Comparison of ENCODE assay signal across 1 cellular context in genomic region chr12:57130941-57131340, GRCh38.
TF ChIP-seq lines count a peak whose summit lies in the region.

No MANE protein-coding gene starts in this region.

TF ChIP-seq in HepG2, 621 proteins besides CTCF, POLR2A, EP300 and RAD21 (continues in another document):
- TF ChIP-seq ATF7-NPFF (CRISPR knock-in tag; IDR thresholded peaks at IDR 0.05; ENCODE audit: low read depth) = no peak
- no peak for TF ChIP-seq ATAD3A (CRISPR knock-in tag; IDR thresholded peaks at IDR 0.05)
- TF ChIP-seq ZNF557 (CRISPR knock-in tag; IDR thresholded peaks at IDR 0.05) = no peak
- peak; percentile 22; the same call in 1 of the 2 replicates for TF ChIP-seq HBP1 (CRISPR knock-in tag; IDR thresholded peaks at IDR 0.05; ENCODE audit: low read depth)
- no peak for TF ChIP-seq ZBTB46 (CRISPR knock-in tag; IDR thresholded peaks at IDR 0.05; ENCODE audit: borderline replicate concordance)
- peak; percentile 48; the same call in 1 of the 2 replicates for TF ChIP-seq ZNF232 (CRISPR knock-in tag; IDR thresholded peaks at IDR 0.05; ENCODE audit: borderline replicate concordance)
- TF ChIP-seq KDM5B (CRISPR knock-in tag; IDR thresholded peaks at IDR 0.05; ENCODE audit: borderline replicate concordance) = no peak
- no peak for TF ChIP-seq KLF6 (CRISPR knock-in tag; IDR thresholded peaks at IDR 0.05)
- no peak for TF ChIP-seq ZFP82 (CRISPR knock-in tag; IDR thresholded peaks at IDR 0.05; ENCODE audit: borderline replicate concordance)
- TF ChIP-seq SKI (IDR thresholded peaks at IDR 0.05; ENCODE audit: partially characterized antibody) = peak; percentile 33
- TF ChIP-seq ZFP91 (CRISPR knock-in tag; IDR thresholded peaks at IDR 0.05; ENCODE audit: borderline replicate concordance) = no peak
- TF ChIP-seq FOXA3 (CRISPR knock-in tag; IDR thresholded peaks at IDR 0.05) = peak; percentile 97
- no peak for TF ChIP-seq ZNF772 (CRISPR knock-in tag; IDR thresholded peaks at IDR 0.05)
- TF ChIP-seq TBX3 (IDR thresholded peaks at IDR 0.05; ENCODE audit: borderline replicate concordance) = no peak
- no peak for TF ChIP-seq ZNF501 (CRISPR knock-in tag; IDR thresholded peaks at IDR 0.05)
- 0 out of 2 replicates have a peak, but pooled peaks have one; percentile 30 for TF ChIP-seq GATAD1 (CRISPR knock-in tag; IDR thresholded peaks at IDR 0.05)
- no peak for TF ChIP-seq ZNF773 (CRISPR knock-in tag; IDR thresholded peaks at IDR 0.05; ENCODE audit: borderline replicate concordance)
- TF ChIP-seq TCF7 (IDR thresholded peaks at IDR 0.05; ENCODE audit: low read depth) = peak; percentile 33; the same call in 1 of the 2 replicates
- no peak for TF ChIP-seq RORA (CRISPR knock-in tag; IDR thresholded peaks at IDR 0.05)
- TF ChIP-seq EED (CRISPR knock-in tag; IDR thresholded peaks at IDR 0.05) = no peak
- no peak for TF ChIP-seq KLF9 (CRISPR knock-in tag; IDR thresholded peaks at IDR 0.05; ENCODE audit: low read depth)
- no peak for TF ChIP-seq ZNF687 (CRISPR knock-in tag; IDR thresholded peaks at IDR 0.05)
- TF ChIP-seq RBAK (CRISPR knock-in tag; IDR thresholded peaks at IDR 0.05) = no peak
- no peak for TF ChIP-seq ASH2L (IDR thresholded peaks at IDR 0.05; ENCODE audit: insufficient read length, low read depth, low read length)
- TF ChIP-seq ATRX (CRISPR knock-in tag; IDR thresholded peaks at IDR 0.05; ENCODE audit: borderline replicate concordance) = no peak
- peak; percentile 89 for TF ChIP-seq HNF4G (IDR thresholded peaks at IDR 0.05; ENCODE audit: borderline replicate concordance, low read depth, low read length)
- peak; percentile 39; the same call in 1 of the 2 replicates for TF ChIP-seq HNF4G (CRISPR knock-in tag; IDR thresholded peaks at IDR 0.05; ENCODE audit: borderline replicate concordance, low read depth)
- TF ChIP-seq ZNF597 (CRISPR knock-in tag; IDR thresholded peaks at IDR 0.05) = no peak
- TF ChIP-seq ARNT (IDR thresholded peaks at IDR 0.05) = no peak
- TF ChIP-seq MIXL1 (CRISPR knock-in tag; IDR thresholded peaks at IDR 0.05) = 0 out of 2 replicates have a peak, but pooled peaks have one; percentile 34
- no peak for TF ChIP-seq DDIT3 (CRISPR knock-in tag; IDR thresholded peaks at IDR 0.05)
- peak; percentile 61; the same call in 1 of the 2 replicates for TF ChIP-seq FOXP4 (CRISPR knock-in tag; IDR thresholded peaks at IDR 0.05)
- TF ChIP-seq PRDM4 (CRISPR knock-in tag; IDR thresholded peaks at IDR 0.05; ENCODE audit: borderline replicate concordance) = no peak
- no peak for TF ChIP-seq ZFP36L2 (CRISPR knock-in tag; IDR thresholded peaks at IDR 0.05)
- no peak for TF ChIP-seq ZNF343 (CRISPR knock-in tag; IDR thresholded peaks at IDR 0.05)
- TF ChIP-seq ZBTB14 (CRISPR knock-in tag; IDR thresholded peaks at IDR 0.05) = no peak
- TF ChIP-seq ZNF629 (CRISPR knock-in tag; conservative IDR thresholded peaks at IDR 0.05) = no peak
- TF ChIP-seq SATB2 (CRISPR knock-in tag; IDR thresholded peaks at IDR 0.05) = no peak
- TF ChIP-seq ZBTB39 (CRISPR knock-in tag; IDR thresholded peaks at IDR 0.05) = no peak
- TF ChIP-seq ZNF777 (CRISPR knock-in tag; IDR thresholded peaks at IDR 0.05) = no peak
- no peak for TF ChIP-seq THAP8 (CRISPR knock-in tag; IDR thresholded peaks at IDR 0.05; ENCODE audit: borderline replicate concordance)
- TF ChIP-seq ZNF543 (CRISPR knock-in tag; IDR thresholded peaks at IDR 0.05) = no peak
- TF ChIP-seq BATF2 (CRISPR knock-in tag; IDR thresholded peaks at IDR 0.05) = no peak
- TF ChIP-seq ZNF747 (CRISPR knock-in tag; IDR thresholded peaks at IDR 0.05; ENCODE audit: borderline replicate concordance) = no peak
